Comparison of ENCODE assay signal across 8 cellular contexts in the genomic region with DNA sequence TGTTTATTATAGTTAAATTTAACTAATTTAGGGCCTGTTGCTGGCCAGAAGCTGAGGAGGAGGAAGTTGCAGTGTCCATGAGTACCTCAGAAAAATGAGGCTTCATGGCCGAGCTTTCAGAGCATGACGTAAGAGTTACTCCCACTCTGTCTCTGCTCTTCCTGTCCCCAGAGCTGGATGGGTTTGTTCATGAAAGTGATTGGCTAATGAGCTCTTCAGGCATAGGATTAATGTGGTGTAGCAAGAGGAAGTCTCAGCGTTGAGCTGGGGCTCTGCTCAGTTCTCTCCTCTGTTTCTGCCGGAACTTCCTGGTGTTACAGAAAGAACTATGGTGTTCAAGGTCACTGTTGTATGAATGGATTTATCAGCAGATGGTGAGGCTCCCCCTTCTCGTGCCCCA.
DNase-seq lines count a peak whose midpoint lies in the region; ATAC-seq, FAIRE-seq and TF ChIP-seq lines count a peak whose summit lies in the region.

No MANE protein-coding gene starts in this region.

- H3K4me3 Mint-ChIP-seq in activated CD4-positive, alpha-beta memory T cell treated with anti-CD3 and anti-CD28 coated beads for 36 hours: no peak overlapping the region

- peaks cover 5 to 18% (median 11%) of the 10 kb centered on the region in 4 donors for H3K4me1 ChIP-seq in upper lobe of left lung

- no peaks in the 10 kb centered on the region for H3K36me3 ChIP-seq in upper lobe of left lung

- FAIRE-seq in HTR-8/SVneo (lab: Jason Lieb, UNC): no peak

- peaks cover 2% of the 10 kb centered on the region for H3K36me3 Mint-ChIP-seq in activated CD4-positive, alpha-beta memory T cell treated with anti-CD3 and anti-CD28 coated beads for 36 hours

- POLR2A ChIA-PET in activated CD4-positive, alpha-beta memory T cell treated with anti-CD3 and anti-CD28 coated beads for 36 hours (lab: Charles Lee): interaction anchor here (0.6 kb wide), 1 partner anchor 805 kb away, joined by 5 read pairs; no protein-coding TSS in a partner anchor

- peak; percentile 60 to 80 for ATAC-seq in upper lobe of left lung (ENCODE audit: low FRiP score in 2 of 2)
- no peak for ATAC-seq in GM18520 (IDR thresholded peaks at IDR 0.05; ENCODE audit: unreplicated experiment)
- ATAC-seq in HG02884 (IDR thresholded peaks at IDR 0.05; ENCODE audit: unreplicated experiment): no peak

- intact Hi-C loops in activated CD4-positive, alpha-beta memory T cell treated with anti-CD3 and anti-CD28 coated beads for 36 hours (cut with micrococcal nuclease): no loop called here

- DNase-seq in GM04503 (ENCODE audit: low read depth) (peak; percentile 46), HTR-8/SVneo (ENCODE audit: insufficient read length, low spot score) (peak; percentile 19), left kidney (ENCODE audit: low read depth, low spot score) (peak; percentile 90), upper lobe of left lung (peak in 1 of 2 donors; percentile 41), NCI-H1930 (lab: John Stamatoyannopoulos, UW) (no peak)
- DNase-seq in activated CD4-positive, alpha-beta memory T cell treated with anti-CD3 and anti-CD28 coated beads for 36 hours: peak; percentile 32

- TF ChIP-seq POLR2A in upper lobe of left lung (IDR thresholded peaks at IDR 0.05): no peak

- peaks cover 38% of the 10 kb centered on the region for H3K4me1 Mint-ChIP-seq in activated CD4-positive, alpha-beta memory T cell treated with anti-CD3 and anti-CD28 coated beads for 36 hours (ENCODE audit: low read depth)

- no peak overlapping the region for H3K27ac Mint-ChIP-seq in activated CD4-positive, alpha-beta memory T cell treated with anti-CD3 and anti-CD28 coated beads for 36 hours

- no peaks in the 10 kb centered on the region for H3K27me3 ChIP-seq in upper lobe of left lung

- H3K27ac ChIP-seq in upper lobe of left lung: peak overlapping the region in 2 of 4 donors; percentile 4 to 8

- no peak for TF ChIP-seq CTCF in upper lobe of left lung (IDR thresholded peaks at IDR 0.05)

- CTCF ChIA-PET in activated CD4-positive, alpha-beta memory T cell treated with anti-CD3 and anti-CD28 coated beads for 36 hours (lab: Charles Lee): interaction anchor here (0.8 kb wide), 1 partner anchor 200 kb away, joined by 3 read pairs; no protein-coding TSS in a partner anchor

- H3K9me3 ChIP-seq in upper lobe of left lung: no peaks in the 10 kb centered on the region

- no peak for TF ChIP-seq EP300 in upper lobe of left lung (IDR thresholded peaks at IDR 0.05)

- H3K27me3 Mint-ChIP-seq in activated CD4-positive, alpha-beta memory T cell treated with anti-CD3 and anti-CD28 coated beads for 36 hours: no peaks in the 10 kb centered on the region

- 31 to 34% methylated on average over 5 of the region's 5 CpGs for WGBS in upper lobe of left lung, 2 donors

- no peaks in the 10 kb centered on the region for H3K9me3 Mint-ChIP-seq in activated CD4-positive, alpha-beta memory T cell treated with anti-CD3 and anti-CD28 coated beads for 36 hours

- no peak overlapping the region for H3K4me3 ChIP-seq in upper lobe of left lung

Comparison
In these comparisons a context has a peak if more than half of its experiments do, and no peak if none do; other contexts are left out.
1. DNase-seq: peak in GM04503 (single experiment), HTR-8/SVneo (single experiment), activated CD4-positive, alpha-beta memory T cell treated with anti-CD3 and anti-CD28 coated beads for 36 hours (single experiment) and left kidney (single experiment); none in NCI-H1930 (0 of 2).
2. ATAC-seq: peak in upper lobe of left lung (2 of 2); none in GM18520 (single experiment) and HG02884 (single experiment).